14 cellular contexts compared by ENCODE assay signal in genomic region chr6:47197672-47198640, GRCh38.
DNase-seq lines count a peak whose midpoint lies in the region; ATAC-seq and TF ChIP-seq lines count a peak whose summit lies in the region.
"Had no signal": no experiment of that assay in that cellular context is flagged by ENCODE, and none has a peak within 500 bp of the region (broad histone marks: within the 10 kb centered on the region; RNA-seq: fewer than 3 reads in every experiment).

No MANE protein-coding gene starts in this region.

- BruUV-seq in Caco-2 (replicated peaks; lab: Mats Ljungman, UMichigan): no TSS peak

- H3K27ac ChIP-seq in AG04450 (ENCODE audit: low read depth, low read length): no peak overlapping the region
- no peak overlapping the region for H3K27ac ChIP-seq in RWPE2 (ENCODE audit: poor library complexity, severe bottlenecking)
- H3K27ac ChIP-seq: Peyer's patch had no signal

- no peaks in the 10 kb centered on the region for H3K36me3 Mint-ChIP-seq in immature natural killer cell
- no peaks in the 10 kb centered on the region for H3K36me3 Mint-ChIP-seq in Caco-2 (ENCODE audit: insufficient read depth, unreplicated experiment)

- TF ChIP-seq CTCF in AG04450 (IDR thresholded peaks at IDR 0.05; ENCODE audit: low read depth, low read length) (no peak), RWPE2 (IDR thresholded peaks at IDR 0.05; ENCODE audit: poor library complexity, severe bottlenecking) (no peak), Caco-2 (IDR thresholded peaks at IDR 0.05; ENCODE audit: insufficient read depth in 1 of 2, low read depth in 1 of 2, low read length in 1 of 2, severe bottlenecking in 1 of 2, unreplicated experiment in 1 of 2) (no peak)

- ATAC-seq in GM18511 (IDR thresholded peaks at IDR 0.05; ENCODE audit: unreplicated experiment) (peak; percentile 39), RWPE2 (ENCODE audit: low read depth) (peak; percentile 22; the same call in 1 of the 3 replicates), GM19397 (IDR thresholded peaks at IDR 0.05; ENCODE audit: unreplicated experiment) (no peak)

- no peak overlapping the region for H3K27ac Mint-ChIP-seq in immature natural killer cell
- H3K27ac Mint-ChIP-seq in Caco-2 (ENCODE audit: unreplicated experiment): no peak overlapping the region
- H3K27ac Mint-ChIP-seq: H9 had no signal

- peak overlapping the region; percentile 34 for H3K4me3 ChIP-seq in AG04450 (ENCODE audit: low read depth, low read length)
- peak overlapping the region; percentile 22 for H3K4me3 ChIP-seq in RWPE2 (ENCODE audit: severe bottlenecking)
- H3K4me3 ChIP-seq in Caco-2 (ENCODE audit: low read depth, low read length): no peak overlapping the region

- POLR2A ChIA-PET in AG04450 (lab: Yijun Ruan, JAX): no interaction called here
- POLR2A ChIA-PET in Caco-2 (lab: Charles Lee): no interaction called here

- H3K9me3 Mint-ChIP-seq in immature natural killer cell (peaks cover 0 to 2% (median 0%) of the 10 kb centered on the region in 6 donors), Caco-2 (ENCODE audit: unreplicated experiment) (peaks cover 14% of the 10 kb centered on the region)
- H3K9me3 Mint-ChIP-seq: H9 had no signal

- H3K27me3 ChIP-seq in AG04450 (ENCODE audit: control insufficient read depth, insufficient read depth, low read length) (no peaks in the 10 kb centered on the region), RWPE2 (ENCODE audit: insufficient read depth, poor library complexity, severe bottlenecking) (no peaks in the 10 kb centered on the region), Caco-2 (replicated peaks; ENCODE audit: control insufficient read depth, insufficient read depth, low read length) (no peaks in the 10 kb centered on the region)
- H3K27me3 ChIP-seq: Peyer's patch had no signal

- H3K36me3 ChIP-seq in RWPE2 (ENCODE audit: low read depth): no peaks in the 10 kb centered on the region
- no peaks in the 10 kb centered on the region for H3K36me3 ChIP-seq in Caco-2 (ENCODE audit: control insufficient read depth, insufficient read depth, low read length)
- H3K36me3 ChIP-seq: Peyer's patch had no signal

- in situ Hi-C loops in G401 (cut with HindIII; ENCODE audit: low sequenced_read_pairs): no loop called here

- H3K9me3 ChIP-seq in AG04450 (ENCODE audit: control insufficient read depth, insufficient read depth, low read length): no peaks in the 10 kb centered on the region
- no peaks in the 10 kb centered on the region for H3K9me3 ChIP-seq in RWPE2 (ENCODE audit: severe bottlenecking)
- H3K9me3 ChIP-seq in Caco-2: no peaks in the 10 kb centered on the region
- H3K9me3 ChIP-seq: Peyer's patch had no signal

- intact Hi-C loops in Caco-2 (cut with micrococcal nuclease; ENCODE audit: unreplicated experiment): no loop called here

- no peak for DNase-seq in AG04450 (ENCODE audit: low read depth, low spot score)
- DNase-seq in RWPE2 (ENCODE audit: low spot score): no peak
- no peak for DNase-seq in immature natural killer cell
- no peak for DNase-seq in Caco-2
- no peak for DNase-seq in stimulated activated naive CD4-positive, alpha-beta T cell treated with Interleukin-2 at 50 U/mL for 16 hours (lab: John Stamatoyannopoulos, UW)
- no peak for DNase-seq in G401 (ENCODE audit: low spot score)
- DNase-seq: activated CD4-positive, CD25-positive, alpha-beta regulatory T cell; amygdala; DMS 273 treated with DMSO at 0.1 percent for 48 hours; H9; NCI-H1436 treated with DMSO at 0.1 percent for 48 hours; Peyer's patch had no signal

- peaks cover 0 to 3% (median 2%) of the 10 kb centered on the region in 3 donors for H3K27me3 Mint-ChIP-seq in immature natural killer cell (ENCODE audit: low read depth in 3 of 3)
- H3K27me3 Mint-ChIP-seq in Caco-2 (ENCODE audit: insufficient read depth, unreplicated experiment): no peaks in the 10 kb centered on the region

- peaks cover 0 to 12% of the 10 kb centered on the region in 2 donors for H3K4me1 Mint-ChIP-seq in immature natural killer cell
- peaks cover 7% of the 10 kb centered on the region for H3K4me1 Mint-ChIP-seq in Caco-2 (ENCODE audit: low read depth, unreplicated experiment)
- H3K4me1 Mint-ChIP-seq: H9 had no signal

- CTCF ChIA-PET in AG04450 (lab: Charles Lee) (interaction anchor here (0.6 to 1.1 kb wide), 2 partner anchors 8 to 102 kb away, joined by 3 read pairs; no protein-coding TSS in a partner anchor), Caco-2 (lab: Charles Lee) (no interaction called here)

- peak overlapping the region in 3 of 5 donors; percentile 11 to 31 (median 20) for H3K4me3 Mint-ChIP-seq in immature natural killer cell
- H3K4me3 Mint-ChIP-seq in Caco-2 (ENCODE audit: unreplicated experiment): no peak overlapping the region
- H3K4me3 Mint-ChIP-seq: H9 had no signal

- H3K4me1 ChIP-seq in RWPE2 (ENCODE audit: insufficient read depth, poor library complexity, severe bottlenecking) (peaks cover 7% of the 10 kb centered on the region), Caco-2 (peaks cover 4% of the 10 kb centered on the region)
- H3K4me1 ChIP-seq: Peyer's patch had no signal
